14 cellular contexts compared by ENCODE assay signal in genomic region chr6:162973975-162974374, GRCh38.
DNase-seq lines count a peak whose midpoint lies in the region; TF ChIP-seq lines count a peak whose summit lies in the region.
"Had no signal": no experiment of that assay in that cellular context is flagged by ENCODE, and none has a peak within 500 bp of the region (broad histone marks: within the 10 kb centered on the region; RNA-seq: fewer than 3 reads in every experiment).

No MANE protein-coding gene starts in this region.

- no peaks in the 10 kb centered on the region for H3K27me3 ChIP-seq in skeletal muscle tissue (ENCODE audit: control insufficient read depth in 3 of 3, insufficient read depth in 3 of 3, low read length in 3 of 3)
- H3K27me3 ChIP-seq in ascending aorta: no peaks in the 10 kb centered on the region
- H3K27me3 ChIP-seq: BE2C had no signal

- no peak overlapping the region for H3K9ac ChIP-seq in skeletal muscle tissue (ENCODE audit: low read depth in 1 of 3, low read length in 3 of 3)

- peak; percentile 6 for DNase-seq in GM03348 (ENCODE audit: low spot score)
- DNase-seq in NCI-H524 treated with DMSO at 0.1 percent for 48 hours (lab: John Stamatoyannopoulos, UW): peak; percentile 54
- peak; percentile 59 for DNase-seq in medulla oblongata (ENCODE audit: extremely low spot score)
- DNase-seq in ascending aorta (ENCODE audit: low spot score in 2 of 2): no peak
- DNase-seq in activated CD4-positive, alpha-beta T cell treated with anti-CD3 and anti-CD28 coated beads, Interleukin-2, amount 10 ng/mL, durations not matched to agents 7 days and 5 days: no peak
- DNase-seq in NCI-H2227 (lab: John Stamatoyannopoulos, UW; ENCODE audit: unreplicated experiment): no peak
- DNase-seq: BE2C; CD4-positive, alpha-beta memory T cell; Karpas-422; NCI-H2029; NCI-H748 treated with DMSO at 0.1 percent for 48 hours; SHP77 had no signal

- CTCF ChIA-PET in activated CD4-positive, alpha-beta T cell treated with anti-CD3 and anti-CD28 coated beads, Interleukin-2, amount 10 ng/mL, durations not matched to agents 7 days and 5 days (lab: Charles Lee): no interaction called here

- H3K9me3 ChIP-seq in skeletal muscle tissue (ENCODE audit: control insufficient read depth in 3 of 3, low read length in 3 of 3) (no peaks in the 10 kb centered on the region), ascending aorta (no peaks in the 10 kb centered on the region)
- H3K9me3 ChIP-seq: BE2C, HAP-1 had no signal

- no peak overlapping the region for H3K4me3 Mint-ChIP-seq in activated CD4-positive, alpha-beta T cell treated with anti-CD3 and anti-CD28 coated beads, Interleukin-2, amount 10 ng/mL, durations not matched to agents 7 days and 5 days
- H3K4me3 Mint-ChIP-seq: CD4-positive, alpha-beta memory T cell had no signal

- H3K4me3 ChIP-seq in skeletal muscle tissue (ENCODE audit: low read length in 3 of 3): no peak overlapping the region
- no peak overlapping the region for H3K4me3 ChIP-seq in ascending aorta
- H3K4me3 ChIP-seq: HAP-1 had no signal

- H3K27ac ChIP-seq in skeletal muscle tissue (ENCODE audit: low read depth, low read length): peak overlapping the region; percentile 57
- H3K27ac ChIP-seq in ascending aorta: no peak overlapping the region

- no peaks in the 10 kb centered on the region for H3K4me1 Mint-ChIP-seq in activated CD4-positive, alpha-beta T cell treated with anti-CD3 and anti-CD28 coated beads, Interleukin-2, amount 10 ng/mL, durations not matched to agents 7 days and 5 days
- H3K4me1 Mint-ChIP-seq: CD4-positive, alpha-beta memory T cell had no signal

- POLR2A ChIA-PET in activated CD4-positive, alpha-beta T cell treated with anti-CD3 and anti-CD28 coated beads, Interleukin-2, amount 10 ng/mL, durations not matched to agents 7 days and 5 days (lab: Charles Lee): no interaction called here

- peaks cover 4 to 6% (median 4%) of the 10 kb centered on the region in 3 donors for H3K4me1 ChIP-seq in skeletal muscle tissue (ENCODE audit: control insufficient read depth in 3 of 3, insufficient read depth in 3 of 3, low read length in 3 of 3)
- no peaks in the 10 kb centered on the region for H3K4me1 ChIP-seq in ascending aorta
- H3K4me1 ChIP-seq: BE2C, HAP-1 had no signal

- no peaks in the 10 kb centered on the region for H3K36me3 ChIP-seq in skeletal muscle tissue (ENCODE audit: control insufficient read depth in 3 of 3, insufficient read depth in 3 of 3, low read length in 3 of 3)
- no peaks in the 10 kb centered on the region for H3K36me3 ChIP-seq in ascending aorta
- H3K36me3 ChIP-seq: BE2C, HAP-1 had no signal

- H3K27me3 Mint-ChIP-seq in activated CD4-positive, alpha-beta T cell treated with anti-CD3 and anti-CD28 coated beads, Interleukin-2, amount 10 ng/mL, durations not matched to agents 7 days and 5 days: no peaks in the 10 kb centered on the region
- H3K27me3 Mint-ChIP-seq: CD4-positive, alpha-beta memory T cell had no signal

- no peak overlapping the region for H3K27ac Mint-ChIP-seq in activated CD4-positive, alpha-beta T cell treated with anti-CD3 and anti-CD28 coated beads, Interleukin-2, amount 10 ng/mL, durations not matched to agents 7 days and 5 days
- H3K27ac Mint-ChIP-seq: CD4-positive, alpha-beta memory T cell had no signal

- no peaks in the 10 kb centered on the region for H3K36me3 Mint-ChIP-seq in activated CD4-positive, alpha-beta T cell treated with anti-CD3 and anti-CD28 coated beads, Interleukin-2, amount 10 ng/mL, durations not matched to agents 7 days and 5 days (ENCODE audit: low read depth)

- TF ChIP-seq CTCF in ascending aorta (IDR thresholded peaks at IDR 0.05): no peak

- H3K9me3 Mint-ChIP-seq in activated CD4-positive, alpha-beta T cell treated with anti-CD3 and anti-CD28 coated beads, Interleukin-2, amount 10 ng/mL, durations not matched to agents 7 days and 5 days: peaks cover 27% of the 10 kb centered on the region

- intact Hi-C loops in ascending aorta (cut with DNase I): no loop called here

Comparison
In these comparisons a context has a peak if more than half of its experiments do, and no peak if none do; other contexts are left out.
1. DNase-seq: peak in GM03348 (single experiment), NCI-H524 treated with DMSO at 0.1 percent for 48 hours (single experiment) and medulla oblongata (single experiment); none in ascending aorta (0 of 2), activated CD4-positive, alpha-beta T cell treated with anti-CD3 and anti-CD28 coated beads, Interleukin-2, amount 10 ng/mL, durations not matched to agents 7 days and 5 days (single experiment) and NCI-H2227 (single experiment).